15 cellular contexts compared by ENCODE assay signal in genomic region chr7:158803226-158803944, GRCh38. TPM values are rescaled to one million over a fixed set of nuclear protein-coding genes. Genes with fewer than 3 reads are reported as not detected.
DNase-seq lines count a peak whose midpoint lies in the region; ATAC-seq and TF ChIP-seq lines count a peak whose summit lies in the region.
"Had no signal": no experiment of that assay in that cellular context is flagged by ENCODE, and none has a peak within 500 bp of the region (broad histone marks: within the 10 kb centered on the region; RNA-seq: fewer than 3 reads in every experiment).

No MANE protein-coding gene starts in this region.

- H3K9me2 ChIP-seq in OCI-LY7 (ENCODE audit: insufficient read depth, low read length): no peaks in the 10 kb centered on the region

- H3K4me2 ChIP-seq in OCI-LY7 (ENCODE audit: low read length): no peak overlapping the region

- no peak overlapping the region for H3K4me3 ChIP-seq in OCI-LY7 (ENCODE audit: low read depth, low read length, poor library complexity, severe bottlenecking)
- H3K4me3 ChIP-seq: MG63, spleen had no signal

- no peak overlapping the region for H2AFZ ChIP-seq in OCI-LY7 (ENCODE audit: low read length)

- ATAC-seq in T-cell (replicated peaks in 1 of 4) (peak; percentile 39 to 68 (median 61)), HG02973 (IDR thresholded peaks at IDR 0.05; ENCODE audit: unreplicated experiment) (no peak), GM19397 (IDR thresholded peaks at IDR 0.05; ENCODE audit: unreplicated experiment) (no peak), GM19023 (IDR thresholded peaks at IDR 0.05; ENCODE audit: unreplicated experiment) (no peak)
- ATAC-seq in effector memory CD8-positive, alpha-beta T cell (replicated peaks): peak; percentile 55

- peak overlapping the region; percentile 55 for H3K4me3 Mint-ChIP-seq in Calu3 (ENCODE audit: low read depth, unreplicated experiment)
- peak overlapping the region in 2 of 3 donors; percentile 39 to 61 for H3K4me3 Mint-ChIP-seq in T-cell
- peak overlapping the region; percentile 47 to 57 for H3K4me3 Mint-ChIP-seq in effector memory CD8-positive, alpha-beta T cell
- H3K4me3 Mint-ChIP-seq in progenitor cell of endocrine pancreas (ENCODE audit: low read depth): no peak overlapping the region
- H3K4me3 Mint-ChIP-seq: nephron progenitor cell had no signal

- H3K27ac Mint-ChIP-seq in Calu3 (ENCODE audit: unreplicated experiment): peak overlapping the region; percentile 86
- H3K27ac Mint-ChIP-seq in T-cell: peak overlapping the region; percentile 71 to 84
- H3K27ac Mint-ChIP-seq in effector memory CD8-positive, alpha-beta T cell: peak overlapping the region; percentile 65 to 73
- peak overlapping the region; percentile 85 for H3K27ac Mint-ChIP-seq in progenitor cell of endocrine pancreas
- H3K27ac Mint-ChIP-seq: nephron progenitor cell had no signal

- H3K4me1 Mint-ChIP-seq in Calu3 (ENCODE audit: low read depth, unreplicated experiment) (no peaks in the 10 kb centered on the region), T-cell (peaks cover 65 to 80% (median 73%) of the 10 kb centered on the region in 3 donors), progenitor cell of endocrine pancreas (ENCODE audit: low read depth) (peaks cover 2% of the 10 kb centered on the region)
- peaks cover 24 to 31% of the 10 kb centered on the region in 2 donors for H3K4me1 Mint-ChIP-seq in effector memory CD8-positive, alpha-beta T cell (ENCODE audit: low read depth in 2 of 2)
- H3K4me1 Mint-ChIP-seq: nephron progenitor cell had no signal

- CTCF ChIA-PET in Calu3 (lab: Charles Lee): interaction anchor here (0.8 kb wide), 1 partner anchor 13 kb away, joined by 4 read pairs; no protein-coding TSS in a partner anchor
- CTCF ChIA-PET in T-cell (lab: Charles Lee): interaction anchor here in 1 of 2 donors (0.9 kb wide), 1 partner anchor 21 kb away, joined by 3 read pairs; no protein-coding TSS in a partner anchor
- CTCF ChIA-PET in OCI-LY7 (lab: Charles Lee; ENCODE audit: unreplicated experiment): no interaction called here

- H3K79me2 ChIP-seq in OCI-LY7 (ENCODE audit: insufficient read depth, low read depth, low read length): peaks cover 5% of the 10 kb centered on the region; the same call in 1 of the 2 replicates

- peaks cover 30% of the 10 kb centered on the region for H3K36me3 ChIP-seq in OCI-LY7 (ENCODE audit: insufficient read depth, low read length)
- H3K36me3 ChIP-seq: MG63 had no signal

- no peaks in the 10 kb centered on the region for H3K4me1 ChIP-seq in OCI-LY7 (ENCODE audit: insufficient read depth, low read length, poor library complexity, severe bottlenecking)

- no peak overlapping the region for H3K27ac ChIP-seq in OCI-LY7 (ENCODE audit: low read depth, low read length, poor library complexity, severe bottlenecking)

- DNase-seq in Calu3 (no peak), T-cell (peak in 2 of 34 experiments; percentile 24 to 28), progenitor cell of endocrine pancreas (ENCODE audit: low spot score, unreplicated experiment) (no peak), OCI-LY7 (ENCODE audit: low spot score) (no peak)
- peak in 1 of 3 experiments; percentile 22 for DNase-seq in effector memory CD8-positive, alpha-beta T cell
- DNase-seq: activated CD4-positive, alpha-beta T cell treated with anti-CD3 and anti-CD28 coated beads for 48 hours; aorta; DMS153; MG63; NCI-H446; nephron progenitor cell had no signal

- TF ChIP-seq CTCF in Calu3 (IDR thresholded peaks at IDR 0.05; ENCODE audit: unreplicated experiment) (no peak), progenitor cell of endocrine pancreas (IDR thresholded peaks at IDR 0.05; ENCODE audit: unreplicated experiment) (no peak), OCI-LY7 (conservative IDR thresholded peaks at IDR 0.05; ENCODE audit: low read length) (no peak)

- H3K27me3 Mint-ChIP-seq in Calu3 (ENCODE audit: unreplicated experiment) (no peaks in the 10 kb centered on the region), T-cell (no peaks in the 10 kb centered on the region), progenitor cell of endocrine pancreas (no peaks in the 10 kb centered on the region)
- H3K27me3 Mint-ChIP-seq in effector memory CD8-positive, alpha-beta T cell: no peaks in the 10 kb centered on the region

- H3K9me3 Mint-ChIP-seq in Calu3 (ENCODE audit: low read depth, unreplicated experiment) (no peaks in the 10 kb centered on the region), T-cell (peaks cover 0 to 3% (median 0%) of the 10 kb centered on the region in 3 donors), progenitor cell of endocrine pancreas (ENCODE audit: low read depth) (peaks cover 6% of the 10 kb centered on the region)
- H3K9me3 Mint-ChIP-seq in effector memory CD8-positive, alpha-beta T cell: peaks cover 0 to 1% of the 10 kb centered on the region in 2 donors

- no TSS peak for BruUV-seq in Calu3 (replicated peaks; lab: Mats Ljungman, UMichigan)
- BruUV-seq in OCI-LY7 (replicated peaks; lab: Mats Ljungman, UMichigan): no TSS peak

- peaks cover 38% of the 10 kb centered on the region for H3K9me3 ChIP-seq in OCI-LY7 (ENCODE audit: low read length)
- H3K9me3 ChIP-seq: MG63 had no signal

- no peaks in the 10 kb centered on the region for H4K20me1 ChIP-seq in OCI-LY7 (ENCODE audit: insufficient read depth, low read length)

- H3K36me3 Mint-ChIP-seq in Calu3 (ENCODE audit: insufficient read depth, unreplicated experiment) (peaks cover 18% of the 10 kb centered on the region), T-cell (peaks cover 27% of the 10 kb centered on the region), progenitor cell of endocrine pancreas (ENCODE audit: insufficient read depth) (peaks cover 20% of the 10 kb centered on the region)
- peaks cover 72% of the 10 kb centered on the region for H3K36me3 Mint-ChIP-seq in effector memory CD8-positive, alpha-beta T cell (ENCODE audit: insufficient read depth)

- POLR2A ChIA-PET in T-cell (lab: Charles Lee) (no interaction called here), OCI-LY7 (lab: Charles Lee) (no interaction called here)

- intact Hi-C loops in Calu3 (cut with micrococcal nuclease; ENCODE audit: unreplicated experiment): loop anchor here (2.0 kb wide), 1 partner anchor 15 kb away; no protein-coding TSS in a partner anchor
- intact Hi-C loops in OCI-LY7 (cut with micrococcal nuclease; ENCODE audit: unreplicated experiment): no loop called here

RNA-seq across cellular contexts. Expression of gene ESYT2, which starts 25.9 kb away (rescaled TPM):
- total RNA-seq in Calu3 (2022) (61.2 and 66.6 TPM in 2 replicates), T-cell (100 to 1,000 TPM in 4 of 5 donors, 10 to 100 TPM in 1; 99.0 to 122 (median 116) TPM), progenitor cell of endocrine pancreas (29.4 and 30.0 TPM in 2 replicates), OCI-LY7 (2022) (24.2 and 25.7 TPM in 2 replicates)
- 30.5 and 33.7 TPM in 2 replicates for total RNA-seq in OCI-LY7 (2014; rRNA removed; shearing (Covaris generic))

RNA-seq across cellular contexts. Expression of gene DYNC2I1, which starts 53.0 kb away (rescaled TPM):
- total RNA-seq in Calu3 (2022) (10.5 and 13.0 TPM in 2 replicates), T-cell (10 to 100 TPM; 12.7 to 20.6 (median 15.1) TPM), progenitor cell of endocrine pancreas (37.3 and 39.7 TPM in 2 replicates), OCI-LY7 (2022) (12.0 TPM in 2 replicates)
- 5.6 and 17.1 TPM in 2 replicates for total RNA-seq in OCI-LY7 (2014; rRNA removed; shearing (Covaris generic))

Comparison
In these comparisons a context has a peak if more than half of its experiments do, and no peak if none do; other contexts are left out.
1. ATAC-seq: peak in T-cell (4 of 4) and effector memory CD8-positive, alpha-beta T cell (single experiment); none in HG02973 (single experiment), GM19397 (single experiment) and GM19023 (single experiment).
2. Peak in every context shown above with its lines, with median percentiles within 50 percentile points of each other: H3K27ac Mint-ChIP-seq.